9 cellular contexts compared by ENCODE assay signal in genomic region chr1:158285756-158286241, GRCh38. TPM values are rescaled to one million over a fixed set of nuclear protein-coding genes. Genes with fewer than 3 reads are reported as not detected.
A peak's percentile ranks its signal among the peaks of the same experiment; 100 is the strongest.
DNase-seq lines count a peak whose midpoint lies in the region; ATAC-seq, FAIRE-seq and TF ChIP-seq lines count a peak whose summit lies in the region.
"Had no signal": no experiment of that assay in that cellular context is flagged by ENCODE, and none has a peak within 500 bp of the region (broad histone marks: within the 10 kb centered on the region; RNA-seq: fewer than 3 reads in every experiment).

No MANE protein-coding gene starts in this region.

- peaks cover 10% of the 10 kb centered on the region for H3K4me1 Mint-ChIP-seq in activated CD4-positive, alpha-beta memory T cell treated with anti-CD3 and anti-CD28 coated beads, Interleukin-2, amount 10 ng/mL, durations not matched to agents 7 days and 5 days

- POLR2A ChIA-PET in activated CD4-positive, alpha-beta memory T cell treated with anti-CD3 and anti-CD28 coated beads, Interleukin-2, amount 10 ng/mL, durations not matched to agents 7 days and 5 days (lab: Charles Lee) = no interaction called here

- H3K36me3 ChIP-seq in small intestine (ENCODE audit: control insufficient read depth in 2 of 2, insufficient read depth in 2 of 2, low read length in 2 of 2) = no peaks in the 10 kb centered on the region

- peaks cover 4% of the 10 kb centered on the region for H3K27me3 Mint-ChIP-seq in activated CD4-positive, alpha-beta memory T cell treated with anti-CD3 and anti-CD28 coated beads, Interleukin-2, amount 10 ng/mL, durations not matched to agents 7 days and 5 days

- no peak overlapping the region for H3K4me3 ChIP-seq in small intestine (ENCODE audit: low read depth in 1 of 2, low read length in 2 of 2)

- CTCF ChIA-PET in activated CD4-positive, alpha-beta memory T cell treated with anti-CD3 and anti-CD28 coated beads, Interleukin-2, amount 10 ng/mL, durations not matched to agents 7 days and 5 days (lab: Charles Lee) = no interaction called here

- H3K27ac ChIP-seq in small intestine (ENCODE audit: low read depth in 1 of 2, low read length in 1 of 2) = no peak overlapping the region
- H3K27ac ChIP-seq: epithelial cell of prostate had no signal

- no peak for FAIRE-seq in small intestine (lab: Jason Lieb, UNC)

- no peak for TF ChIP-seq CTCF in GM10266 (IDR thresholded peaks at IDR 0.05; ENCODE audit: control insufficient read depth, insufficient read depth, low read depth, missing control alignments)

- DNase-seq in GM10266 (ENCODE audit: extremely low spot score) (peak; percentile 48), midbrain (lab: John Stamatoyannopoulos, UW) (peak; percentile 40), NCI-H2107 (lab: John Stamatoyannopoulos, UW) (no peak), small intestine (no peak)
- no peak for DNase-seq in activated CD4-positive, alpha-beta memory T cell treated with anti-CD3 and anti-CD28 coated beads, Interleukin-2, amount 10 ng/mL, durations not matched to agents 7 days and 5 days
- no peak for DNase-seq in stimulated activated naive CD4-positive, alpha-beta T cell treated with Interleukin-2 at 50 U/mL for 16 hours (lab: John Stamatoyannopoulos, UW)

- no peaks in the 10 kb centered on the region for H3K9me3 ChIP-seq in small intestine (ENCODE audit: control insufficient read depth, low read depth)

- peak; percentile 55 for ATAC-seq in GM19463 (IDR thresholded peaks at IDR 0.05; ENCODE audit: unreplicated experiment)
- ATAC-seq in HG03442 (IDR thresholded peaks at IDR 0.05; ENCODE audit: unreplicated experiment) = peak; percentile 65

- no peaks in the 10 kb centered on the region for H3K4me1 ChIP-seq in small intestine (ENCODE audit: control insufficient read depth in 2 of 2, insufficient read depth in 1 of 2, low read depth in 1 of 2, low read length in 1 of 2)

- no peak overlapping the region for H3K4me3 Mint-ChIP-seq in activated CD4-positive, alpha-beta memory T cell treated with anti-CD3 and anti-CD28 coated beads, Interleukin-2, amount 10 ng/mL, durations not matched to agents 7 days and 5 days

- peak overlapping the region; percentile 38 for H3K27ac Mint-ChIP-seq in activated CD4-positive, alpha-beta memory T cell treated with anti-CD3 and anti-CD28 coated beads, Interleukin-2, amount 10 ng/mL, durations not matched to agents 7 days and 5 days

- H3K9me3 Mint-ChIP-seq in activated CD4-positive, alpha-beta memory T cell treated with anti-CD3 and anti-CD28 coated beads, Interleukin-2, amount 10 ng/mL, durations not matched to agents 7 days and 5 days = peaks cover 4% of the 10 kb centered on the region

- no peaks in the 10 kb centered on the region for H3K36me3 Mint-ChIP-seq in activated CD4-positive, alpha-beta memory T cell treated with anti-CD3 and anti-CD28 coated beads, Interleukin-2, amount 10 ng/mL, durations not matched to agents 7 days and 5 days (ENCODE audit: low read depth)

- no peaks in the 10 kb centered on the region for H3K27me3 ChIP-seq in small intestine (ENCODE audit: control insufficient read depth in 2 of 2, insufficient read depth in 2 of 2, low read length in 2 of 2)

- 42 to 60% (median 46%) methylated on average over 7 of the region's 7 CpGs for WGBS in small intestine, 3 donors

RNA-seq across cellular contexts. Expression of gene CD1C, which starts 3.9 kb away (rescaled TPM):
- not detected for total RNA-seq in activated CD4-positive, alpha-beta memory T cell treated with anti-CD3 and anti-CD28 coated beads, Interleukin-2, amount 10 ng/mL, durations not matched to agents 7 days and 5 days
- under 1 TPM in 1 of 3 donors, not detected in 2; 0.64 TPM for polyA plus RNA-seq in small intestine

RNA-seq across cellular contexts. Expression of gene CD1A, which starts 31.6 kb away (rescaled TPM):
- not detected for total RNA-seq in activated CD4-positive, alpha-beta memory T cell treated with anti-CD3 and anti-CD28 coated beads, Interleukin-2, amount 10 ng/mL, durations not matched to agents 7 days and 5 days
- under 1 TPM in 1 of 3 donors, not detected in 2; 0.04 TPM for polyA plus RNA-seq in small intestine

RNA-seq across cellular contexts. Expression of gene CD1B, which starts 45.5 kb away (rescaled TPM):
- not detected for total RNA-seq in activated CD4-positive, alpha-beta memory T cell treated with anti-CD3 and anti-CD28 coated beads, Interleukin-2, amount 10 ng/mL, durations not matched to agents 7 days and 5 days
- polyA plus RNA-seq in small intestine = not detected

Comparison
In these comparisons a context has a peak if more than half of its experiments do, and no peak if none do; other contexts are left out.
1. DNase-seq: peak in GM10266 (single experiment) and midbrain (single experiment); none in activated CD4-positive, alpha-beta memory T cell treated with anti-CD3 and anti-CD28 coated beads, Interleukin-2, amount 10 ng/mL, durations not matched to agents 7 days and 5 days (single experiment), NCI-H2107 (single experiment), small intestine (single experiment) and stimulated activated naive CD4-positive, alpha-beta T cell treated with Interleukin-2 at 50 U/mL for 16 hours (single experiment).